Comparison of ENCODE assay signal across 1 cellular context in the genomic region with DNA sequence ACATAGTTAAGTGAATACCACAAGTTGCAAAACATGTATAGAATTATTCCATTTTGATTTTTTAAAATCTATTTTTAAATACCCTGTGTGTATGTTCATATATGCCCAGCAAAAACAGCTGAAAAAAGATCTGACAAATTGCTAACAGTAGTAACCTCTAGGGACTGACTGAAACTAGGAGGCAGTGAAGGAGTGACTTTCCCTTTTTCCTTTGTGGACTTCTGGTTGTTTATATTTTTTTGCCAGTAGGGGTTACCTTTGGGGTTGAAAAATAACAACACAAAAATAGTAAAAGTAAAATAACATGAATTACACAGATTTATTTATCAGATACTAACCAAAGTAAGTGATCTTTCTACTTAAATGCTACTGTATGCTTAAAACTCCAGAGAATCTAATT.
TF ChIP-seq lines count a peak whose summit lies in the region.

No MANE protein-coding gene starts in this region.

TF ChIP-seq in SK-N-SH, 30 proteins besides CTCF, POLR2A, EP300 and RAD21 (continued from another document):
- TF ChIP-seq, protein P1, sequence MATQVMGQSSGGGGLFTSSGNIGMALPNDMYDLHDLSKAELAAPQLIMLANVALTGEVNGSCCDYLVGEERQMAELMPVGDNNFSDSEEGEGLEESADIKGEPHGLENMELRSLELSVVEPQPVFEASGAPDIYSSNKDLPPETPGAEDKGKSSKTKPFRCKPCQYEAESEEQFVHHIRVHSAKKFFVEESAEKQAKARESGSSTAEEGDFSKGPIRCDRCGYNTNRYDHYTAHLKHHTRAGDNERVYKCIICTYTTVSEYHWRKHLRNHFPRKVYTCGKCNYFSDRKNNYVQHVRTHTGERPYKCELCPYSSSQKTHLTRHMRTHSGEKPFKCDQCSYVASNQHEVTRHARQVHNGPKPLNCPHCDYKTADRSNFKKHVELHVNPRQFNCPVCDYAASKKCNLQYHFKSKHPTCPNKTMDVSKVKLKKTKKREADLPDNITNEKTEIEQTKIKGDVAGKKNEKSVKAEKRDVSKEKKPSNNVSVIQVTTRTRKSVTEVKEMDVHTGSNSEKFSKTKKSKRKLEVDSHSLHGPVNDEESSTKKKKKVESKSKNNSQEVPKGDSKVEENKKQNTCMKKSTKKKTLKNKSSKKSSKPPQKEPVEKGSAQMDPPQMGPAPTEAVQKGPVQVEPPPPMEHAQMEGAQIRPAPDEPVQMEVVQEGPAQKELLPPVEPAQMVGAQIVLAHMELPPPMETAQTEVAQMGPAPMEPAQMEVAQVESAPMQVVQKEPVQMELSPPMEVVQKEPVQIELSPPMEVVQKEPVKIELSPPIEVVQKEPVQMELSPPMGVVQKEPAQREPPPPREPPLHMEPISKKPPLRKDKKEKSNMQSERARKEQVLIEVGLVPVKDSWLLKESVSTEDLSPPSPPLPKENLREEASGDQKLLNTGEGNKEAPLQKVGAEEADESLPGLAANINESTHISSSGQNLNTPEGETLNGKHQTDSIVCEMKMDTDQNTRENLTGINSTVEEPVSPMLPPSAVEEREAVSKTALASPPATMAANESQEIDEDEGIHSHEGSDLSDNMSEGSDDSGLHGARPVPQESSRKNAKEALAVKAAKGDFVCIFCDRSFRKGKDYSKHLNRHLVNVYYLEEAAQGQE (IDR thresholded peaks at IDR 0.05; ENCODE audit: low read depth, low read length) = no peak
- TF ChIP-seq TEAD4 (IDR thresholded peaks at IDR 0.05; ENCODE audit: borderline replicate concordance, insufficient read depth) (no peak), RFX5 (IDR thresholded peaks at IDR 0.05; ENCODE audit: low read length) (no peak), TAF1 (IDR thresholded peaks at IDR 0.05; ENCODE audit: borderline replicate concordance, low read depth, low read length) (no peak), NFIC (IDR thresholded peaks at IDR 0.05; ENCODE audit: borderline replicate concordance) (no peak), MEF2A (IDR thresholded peaks at IDR 0.05; ENCODE audit: borderline replicate concordance, low read depth) (no peak), POLR2AphosphoS5 (IDR thresholded peaks at IDR 0.05; ENCODE audit: low read depth, low read length) (no peak)
- TF ChIP-seq, protein P2, sequence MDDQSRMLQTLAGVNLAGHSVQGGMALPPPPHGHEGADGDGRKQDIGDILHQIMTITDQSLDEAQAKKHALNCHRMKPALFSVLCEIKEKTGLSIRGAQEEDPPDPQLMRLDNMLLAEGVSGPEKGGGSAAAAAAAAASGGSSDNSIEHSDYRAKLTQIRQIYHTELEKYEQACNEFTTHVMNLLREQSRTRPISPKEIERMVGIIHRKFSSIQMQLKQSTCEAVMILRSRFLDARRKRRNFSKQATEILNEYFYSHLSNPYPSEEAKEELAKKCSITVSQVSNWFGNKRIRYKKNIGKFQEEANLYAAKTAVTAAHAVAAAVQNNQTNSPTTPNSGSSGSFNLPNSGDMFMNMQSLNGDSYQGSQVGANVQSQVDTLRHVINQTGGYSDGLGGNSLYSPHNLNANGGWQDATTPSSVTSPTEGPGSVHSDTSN (IDR thresholded peaks at IDR 0.05) = no peak
- TF ChIP-seq, protein P3, sequence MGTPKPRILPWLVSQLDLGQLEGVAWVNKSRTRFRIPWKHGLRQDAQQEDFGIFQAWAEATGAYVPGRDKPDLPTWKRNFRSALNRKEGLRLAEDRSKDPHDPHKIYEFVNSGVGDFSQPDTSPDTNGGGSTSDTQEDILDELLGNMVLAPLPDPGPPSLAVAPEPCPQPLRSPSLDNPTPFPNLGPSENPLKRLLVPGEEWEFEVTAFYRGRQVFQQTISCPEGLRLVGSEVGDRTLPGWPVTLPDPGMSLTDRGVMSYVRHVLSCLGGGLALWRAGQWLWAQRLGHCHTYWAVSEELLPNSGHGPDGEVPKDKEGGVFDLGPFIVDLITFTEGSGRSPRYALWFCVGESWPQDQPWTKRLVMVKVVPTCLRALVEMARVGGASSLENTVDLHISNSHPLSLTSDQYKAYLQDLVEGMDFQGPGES (IDR thresholded peaks at IDR 0.05; ENCODE audit: low read depth, low read length) = no peak
